Comparison of ENCODE assay signal across 8 cellular contexts in the genomic region with DNA sequence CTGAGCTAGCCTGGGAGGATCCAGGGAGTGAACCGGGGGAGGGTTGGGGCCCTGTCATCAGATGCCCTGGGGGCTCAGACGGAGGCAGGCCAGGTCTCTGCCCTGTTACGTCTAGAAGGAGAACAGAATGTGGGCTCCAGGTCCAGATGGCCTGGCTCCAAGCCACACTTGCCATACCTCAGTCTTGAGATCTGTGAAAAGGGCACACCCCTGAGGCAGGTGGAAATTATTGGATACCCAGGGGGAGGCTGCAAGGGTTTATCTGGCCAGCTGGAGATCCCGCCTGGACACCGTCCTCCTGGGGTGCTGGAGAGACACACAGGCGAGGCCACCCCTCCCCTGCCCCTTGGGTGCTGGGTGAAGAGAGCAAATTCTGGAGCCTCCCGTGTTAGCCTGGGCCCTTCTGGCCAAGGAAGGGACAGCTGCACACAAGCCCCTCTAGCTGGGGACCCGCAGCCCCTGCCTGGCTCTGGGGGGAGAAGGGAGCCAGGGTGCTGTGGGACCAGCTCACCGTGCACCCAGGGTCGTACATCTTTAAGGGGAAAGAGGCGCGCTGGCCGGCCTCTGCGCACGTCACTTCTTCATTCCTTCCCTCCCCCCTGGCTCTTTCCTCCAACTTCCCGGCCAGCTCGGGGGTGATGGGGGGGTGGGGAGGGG. TPM values are rescaled to one million over a fixed set of nuclear protein-coding genes. Genes with fewer than 3 reads are reported as not detected.
DNase-seq lines count a peak whose midpoint lies in the region; ATAC-seq and TF ChIP-seq lines count a peak whose summit lies in the region.

No MANE protein-coding gene starts in this region.

- H3K4me1 ChIP-seq in Panc1 (ENCODE audit: control insufficient read depth, insufficient read depth, low read length): peaks cover 45% of the 10 kb centered on the region

- intact Hi-C loops in activated CD4-positive, alpha-beta T cell treated with anti-CD3 and anti-CD28 coated beads, Interleukin-2, amount 10 ng/mL, durations not matched to agents 24 days and 14 days (cut with micrococcal nuclease): no loop called here
- intact Hi-C loops in Panc1 (cut with micrococcal nuclease; ENCODE audit: unreplicated experiment): no loop called here

- no peak for DNase-seq in activated CD4-positive, alpha-beta T cell treated with anti-CD3 and anti-CD28 coated beads, Interleukin-2, amount 10 ng/mL, durations not matched to agents 24 days and 14 days
- no peak for DNase-seq in activated CD4-positive, alpha-beta T cell treated with anti-CD3 and anti-CD28 coated beads for 1 hour
- DNase-seq in Panc1 (ENCODE audit: low read depth, low spot score) (no peak), coronary artery (ENCODE audit: low spot score) (peak; percentile 86), mesothelial cell of epicardium (ENCODE audit: low spot score in 2 of 2, unreplicated experiment in 2 of 2) (no peak), SK-N-DZ (ENCODE audit: low spot score) (no peak), cerebellar nuclear complex (lab: John Stamatoyannopoulos, UW) (no peak)

- H3K4me3 ChIP-seq in Panc1 (ENCODE audit: low read depth in 2 of 2, low read length in 2 of 2): peak overlapping the region; percentile 47 to 60
- peak overlapping the region; percentile 98 for H3K4me3 ChIP-seq in coronary artery

- H3K27ac ChIP-seq in Panc1 (ENCODE audit: low read length): peak overlapping the region; percentile 91
- peak overlapping the region; percentile 99 to 100 for H3K27ac ChIP-seq in coronary artery

- H3K4me1 Mint-ChIP-seq in activated CD4-positive, alpha-beta T cell treated with anti-CD3 and anti-CD28 coated beads, Interleukin-2, amount 10 ng/mL, durations not matched to agents 24 days and 14 days: peaks cover 27% of the 10 kb centered on the region
- peaks cover 33% of the 10 kb centered on the region for H3K4me1 Mint-ChIP-seq in mesothelial cell of epicardium

- in situ Hi-C loops in Panc1 (cut with HindIII; ENCODE audit: low pct_unique_long_range_greater_than_20kb, low sequenced_read_pairs): no loop called here

- POLR2A ChIA-PET in Panc1 (lab: Charles Lee): no interaction called here

- no peaks in the 10 kb centered on the region for H3K36me3 Mint-ChIP-seq in activated CD4-positive, alpha-beta T cell treated with anti-CD3 and anti-CD28 coated beads, Interleukin-2, amount 10 ng/mL, durations not matched to agents 24 days and 14 days (ENCODE audit: low read depth)
- no peaks in the 10 kb centered on the region for H3K36me3 Mint-ChIP-seq in mesothelial cell of epicardium

- H3K27me3 ChIP-seq in Panc1 (ENCODE audit: control insufficient read depth, insufficient read depth, low read length): no peaks in the 10 kb centered on the region

- H3K27me3 Mint-ChIP-seq in activated CD4-positive, alpha-beta T cell treated with anti-CD3 and anti-CD28 coated beads, Interleukin-2, amount 10 ng/mL, durations not matched to agents 24 days and 14 days: peaks cover 46% of the 10 kb centered on the region
- H3K27me3 Mint-ChIP-seq in mesothelial cell of epicardium (ENCODE audit: low read depth): peaks cover 89% of the 10 kb centered on the region

- CTCF ChIA-PET in Panc1 (lab: Charles Lee): interaction anchor here (0.6 kb wide), 1 partner anchor 13 kb away, joined by 3 read pairs; no protein-coding TSS in a partner anchor

- peak; percentile 47 for ATAC-seq in Panc1
- no peak for ATAC-seq in HG02623 (IDR thresholded peaks at IDR 0.05; ENCODE audit: unreplicated experiment)

- H3K9me3 Mint-ChIP-seq in activated CD4-positive, alpha-beta T cell treated with anti-CD3 and anti-CD28 coated beads, Interleukin-2, amount 10 ng/mL, durations not matched to agents 24 days and 14 days: no peaks in the 10 kb centered on the region
- H3K9me3 Mint-ChIP-seq in mesothelial cell of epicardium: no peaks in the 10 kb centered on the region

- H3K27ac Mint-ChIP-seq in activated CD4-positive, alpha-beta T cell treated with anti-CD3 and anti-CD28 coated beads, Interleukin-2, amount 10 ng/mL, durations not matched to agents 24 days and 14 days: peak overlapping the region; percentile 81
- no peak overlapping the region for H3K27ac Mint-ChIP-seq in mesothelial cell of epicardium

- no peaks in the 10 kb centered on the region for H3K36me3 ChIP-seq in Panc1 (ENCODE audit: control insufficient read depth, insufficient read depth, low read length)

- H3K4me3 Mint-ChIP-seq in activated CD4-positive, alpha-beta T cell treated with anti-CD3 and anti-CD28 coated beads, Interleukin-2, amount 10 ng/mL, durations not matched to agents 24 days and 14 days: peak overlapping the region; percentile 62
- peak overlapping the region; percentile 56 for H3K4me3 Mint-ChIP-seq in mesothelial cell of epicardium

- TF ChIP-seq CTCF in Panc1 (IDR thresholded peaks at IDR 0.05) (no peak), coronary artery (IDR thresholded peaks at IDR 0.05) (no peak), mesothelial cell of epicardium (IDR thresholded peaks at IDR 0.05; ENCODE audit: unreplicated experiment) (no peak)

- H3K9me3 ChIP-seq in Panc1 (ENCODE audit: control insufficient read depth, insufficient read depth, low read depth, low read length): no peaks in the 10 kb centered on the region

- no TSS peak for BruUV-seq in Panc1 (replicated peaks; lab: Mats Ljungman, UMichigan)

RNA-seq across cellular contexts. Expression of a gene that starts 0.8 kb away (rescaled TPM):
- 16.9 and 19.8 TPM in 2 replicates for total RNA-seq in activated CD4-positive, alpha-beta T cell treated with anti-CD3 and anti-CD28 coated beads, Interleukin-2, amount 10 ng/mL, durations not matched to agents 24 days and 14 days
- total RNA-seq in Panc1 (2021; ENCODE audit: unreplicated experiment) (120 TPM), mesothelial cell of epicardium (28.6 to 32.9 TPM (median 32.2 TPM) in 3 replicates)
- 56.0 TPM for polyA plus RNA-seq in Panc1 (2012; ENCODE audit: insufficient read length)
- polyA plus RNA-seq in SK-N-DZ (2014; cell fraction: cytosol; rRNA removed): 3.0 and 3.3 TPM in 2 replicates
- polyA plus RNA-seq in SK-N-DZ (2014; cell fraction: nucleus; rRNA removed): 1.5 and 2.7 TPM in 2 replicates
